Comparison of ENCODE assay signal across 10 cellular contexts in genomic region chr22:27438271-27438980, GRCh38.
DNase-seq lines count a peak whose midpoint lies in the region; ATAC-seq and TF ChIP-seq lines count a peak whose summit lies in the region.
"Had no signal": no experiment of that assay in that cellular context is flagged by ENCODE, and none has a peak within 500 bp of the region (broad histone marks: within the 10 kb centered on the region; RNA-seq: fewer than 3 reads in every experiment).

No MANE protein-coding gene starts in this region.

- peak overlapping the region; percentile 97 for H3K27ac Mint-ChIP-seq in neural progenitor cell
- H3K27ac Mint-ChIP-seq in stimulated activated memory B cell treated with anti-CD40 and anti-IgM and Interleukin-4, amounts not matched to agents 10 μg/mL and 1 μg/mL and 100 μg/mL, for 72 hours, result no peak overlapping the region
- no peak overlapping the region for H3K27ac Mint-ChIP-seq in T-helper 2 cell treated with Interferon-gamma antibody and Interleukin-4, amounts not matched to agents 5 μg/mL and 100 μg/mL, for 36 hours

- peaks cover 63% of the 10 kb centered on the region for H3F3A ChIP-seq in neural progenitor cell (ENCODE audit: low read depth)

- no peaks in the 10 kb centered on the region for H3K9me3 ChIP-seq in neural progenitor cell (ENCODE audit: low read depth)

- H3K4me1 Mint-ChIP-seq in neural progenitor cell, result peaks cover 95% of the 10 kb centered on the region
- H3K4me1 Mint-ChIP-seq in stimulated activated memory B cell treated with anti-CD40 and anti-IgM and Interleukin-4, amounts not matched to agents 10 μg/mL and 1 μg/mL and 100 μg/mL, for 72 hours, result no peaks in the 10 kb centered on the region
- H3K4me1 Mint-ChIP-seq in T-helper 2 cell treated with Interferon-gamma antibody and Interleukin-4, amounts not matched to agents 5 μg/mL and 100 μg/mL, for 36 hours (ENCODE audit: low read depth), result no peaks in the 10 kb centered on the region

- H3K79me2 ChIP-seq in neural progenitor cell (ENCODE audit: low read depth), result no peaks in the 10 kb centered on the region

- peaks cover 65% of the 10 kb centered on the region for H3K4me1 ChIP-seq in neural progenitor cell

- no peak for ATAC-seq in stimulated activated memory B cell treated with anti-CD40 and anti-IgM and Interleukin-4, amounts not matched to agents 10 μg/mL and 1 μg/mL and 100 μg/mL, for 72 hours
- ATAC-seq in stimulated activated naive CD8-positive, alpha-beta T cell treated with anti-CD3 and anti-CD28 coated beads, Interleukin-15, Interleukin-2, amounts not matched to agents 100 U/mL and 50 U/mL, for 24 hours, result no peak

- H3K4me3 ChIP-seq in choroid plexus epithelial cell (ENCODE audit: low read depth, low read length), result no peak overlapping the region
- no peak overlapping the region for H3K4me3 ChIP-seq in neural progenitor cell

- H3K36me3 ChIP-seq in neural progenitor cell, result no peaks in the 10 kb centered on the region

- peaks cover 31% of the 10 kb centered on the region for H3K27me3 Mint-ChIP-seq in neural progenitor cell (ENCODE audit: insufficient read depth, low read depth)
- H3K27me3 Mint-ChIP-seq in stimulated activated memory B cell treated with anti-CD40 and anti-IgM and Interleukin-4, amounts not matched to agents 10 μg/mL and 1 μg/mL and 100 μg/mL, for 72 hours, result peaks cover 7% of the 10 kb centered on the region
- H3K27me3 Mint-ChIP-seq in T-helper 2 cell treated with Interferon-gamma antibody and Interleukin-4, amounts not matched to agents 5 μg/mL and 100 μg/mL, for 36 hours (ENCODE audit: low read depth), result no peaks in the 10 kb centered on the region

- H3K4me2 ChIP-seq in neural progenitor cell, result peak overlapping the region; percentile 70

- peak overlapping the region; percentile 52 for H3K4me3 Mint-ChIP-seq in neural progenitor cell
- H3K4me3 Mint-ChIP-seq in stimulated activated memory B cell treated with anti-CD40 and anti-IgM and Interleukin-4, amounts not matched to agents 10 μg/mL and 1 μg/mL and 100 μg/mL, for 72 hours, result no peak overlapping the region
- H3K4me3 Mint-ChIP-seq in T-helper 2 cell treated with Interferon-gamma antibody and Interleukin-4, amounts not matched to agents 5 μg/mL and 100 μg/mL, for 36 hours, result no peak overlapping the region

- no peak overlapping the region for H2AFZ ChIP-seq in neural progenitor cell (replicated peaks)

- H3K9ac ChIP-seq in neural progenitor cell, result no peak overlapping the region

- TF ChIP-seq CTCF in choroid plexus epithelial cell (conservative IDR thresholded peaks at IDR 0.05; ENCODE audit: low read depth, low read length), result peak; percentile 16
- no peak for TF ChIP-seq CTCF in neural progenitor cell (IDR thresholded peaks at IDR 0.05)

- peaks cover 3% of the 10 kb centered on the region for H3K9me3 Mint-ChIP-seq in neural progenitor cell
- H3K9me3 Mint-ChIP-seq in stimulated activated memory B cell treated with anti-CD40 and anti-IgM and Interleukin-4, amounts not matched to agents 10 μg/mL and 1 μg/mL and 100 μg/mL, for 72 hours, result no peaks in the 10 kb centered on the region
- no peaks in the 10 kb centered on the region for H3K9me3 Mint-ChIP-seq in T-helper 2 cell treated with Interferon-gamma antibody and Interleukin-4, amounts not matched to agents 5 μg/mL and 100 μg/mL, for 36 hours

- DNase-seq in Ammon's horn (ENCODE audit: low spot score), result peak; percentile 35
- peak; percentile 16 for DNase-seq in NCI-H1092 (lab: John Stamatoyannopoulos, UW)
- DNase-seq in choroid plexus epithelial cell (ENCODE audit: low read depth), result peak; percentile 53
- DNase-seq in neural progenitor cell (ENCODE audit: low spot score), result peak; percentile 92
- no peak for DNase-seq in SIG-M5 (lab: John Stamatoyannopoulos, UW)
- no peak for DNase-seq in stimulated activated naive CD8-positive, alpha-beta T cell treated with anti-CD3 and anti-CD28 coated beads, Interleukin-15, Interleukin-2, amounts not matched to agents 100 U/mL and 50 U/mL, for 24 hours
- no peak for DNase-seq in T-helper 2 cell treated with Interferon-gamma antibody and Interleukin-4, amounts not matched to agents 5 μg/mL and 100 μg/mL, for 36 hours (ENCODE audit: low spot score)
- DNase-seq: central memory CD4-positive, alpha-beta T cell; NK-92 treated with Interleukin-12 subunit alpha and Interleukin-12 subunit beta, amount 100 ng/mL, for 24 hours had no signal

- no peaks in the 10 kb centered on the region for H3K27me3 ChIP-seq in neural progenitor cell

- H3K27ac ChIP-seq in neural progenitor cell, result peak overlapping the region; percentile 44

- H4K20me1 ChIP-seq in neural progenitor cell (ENCODE audit: low read depth), result peaks cover 4% of the 10 kb centered on the region

- no peaks in the 10 kb centered on the region for H3K36me3 Mint-ChIP-seq in neural progenitor cell
- H3K36me3 Mint-ChIP-seq in stimulated activated memory B cell treated with anti-CD40 and anti-IgM and Interleukin-4, amounts not matched to agents 10 μg/mL and 1 μg/mL and 100 μg/mL, for 72 hours, result no peaks in the 10 kb centered on the region
- no peaks in the 10 kb centered on the region for H3K36me3 Mint-ChIP-seq in T-helper 2 cell treated with Interferon-gamma antibody and Interleukin-4, amounts not matched to agents 5 μg/mL and 100 μg/mL, for 36 hours (ENCODE audit: low read depth)

Comparison
In these comparisons a context has a peak if more than half of its experiments do, and no peak if none do; other contexts are left out.
1. DNase-seq: peak in Ammon's horn (single experiment), NCI-H1092 (single experiment), choroid plexus epithelial cell (single experiment) and neural progenitor cell (single experiment); none in SIG-M5 (single experiment), stimulated activated naive CD8-positive, alpha-beta T cell treated with anti-CD3 and anti-CD28 coated beads, Interleukin-15, Interleukin-2, amounts not matched to agents 100 U/mL and 50 U/mL, for 24 hours (single experiment) and T-helper 2 cell treated with Interferon-gamma antibody and Interleukin-4, amounts not matched to agents 5 μg/mL and 100 μg/mL, for 36 hours (single experiment).